Comparison of ENCODE assay signal across 9 cellular contexts in the genomic region with DNA sequence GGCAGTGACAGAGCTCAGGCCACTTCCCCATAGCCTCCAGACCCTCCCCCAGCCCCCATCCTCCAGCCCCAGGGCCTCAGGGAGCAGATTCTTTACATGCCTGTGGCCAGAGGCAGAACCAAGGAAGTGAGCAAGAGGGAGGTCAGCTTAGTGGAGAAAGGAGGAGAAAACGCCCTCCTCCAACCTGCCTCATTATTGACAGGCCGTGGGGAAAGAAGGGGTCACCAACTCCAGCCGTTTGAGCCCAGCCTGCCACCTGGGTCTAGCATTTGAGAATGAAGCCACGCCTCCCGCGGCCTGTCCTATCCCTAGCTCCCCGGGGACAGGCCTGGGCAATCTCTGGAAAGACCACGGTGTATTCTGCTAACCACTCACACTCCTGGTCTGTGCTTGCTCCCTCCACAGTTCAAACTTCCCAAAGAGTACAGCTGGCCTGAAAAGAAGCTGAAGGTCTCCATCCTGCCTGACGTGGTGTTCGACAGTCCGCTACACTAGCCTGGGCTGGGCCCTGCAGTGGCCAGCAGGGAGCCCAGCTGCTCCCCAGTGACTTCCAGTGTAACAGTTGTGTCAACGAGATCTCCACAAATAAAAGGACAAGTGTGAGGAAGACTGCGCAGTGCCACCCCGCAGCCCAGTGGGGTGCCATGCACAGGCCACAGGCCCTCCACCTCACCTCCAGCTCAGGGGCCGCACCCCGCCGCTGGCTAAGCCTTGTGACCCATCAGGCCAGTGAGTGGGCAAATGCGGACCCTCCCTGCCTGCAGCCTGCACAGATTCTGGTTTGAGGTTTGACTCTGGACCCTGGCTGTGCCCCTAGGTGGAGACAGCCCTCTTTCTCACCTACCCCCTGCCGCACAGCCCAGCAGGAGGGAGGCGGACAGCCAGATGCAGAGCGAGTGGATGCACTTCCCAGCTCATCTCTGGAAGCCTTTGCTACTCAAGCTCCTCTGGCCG. TPM values are rescaled to one million over a fixed set of nuclear protein-coding genes. Genes with fewer than 3 reads are reported as not detected.
A peak's percentile ranks its signal among the peaks of the same experiment; 100 is the strongest.
DNase-seq lines count a peak whose midpoint lies in the region; ATAC-seq, FAIRE-seq and TF ChIP-seq lines count a peak whose summit lies in the region.
"Had no signal": no experiment of that assay in that cellular context is flagged by ENCODE, and none has a peak within 500 bp of the region (broad histone marks: within the 10 kb centered on the region; RNA-seq: fewer than 3 reads in every experiment).

No MANE protein-coding gene starts in this region.

- no peak overlapping the region for H3K9ac ChIP-seq in muscle layer of colon (ENCODE audit: low read length)

- peak overlapping the region; percentile 99 for H3K27ac ChIP-seq in AG04450 (ENCODE audit: low read depth, low read length)
- peak overlapping the region; percentile 95 for H3K27ac ChIP-seq in muscle layer of colon (ENCODE audit: low read depth, low read length)

- POLR2A ChIA-PET in AG04450 (lab: Yijun Ruan, JAX): interaction anchor here (0.6 to 1.7 kb wide), 12 partner anchors 9 to 478 kb away, joined by 3 to 11 read pairs (median 4); a partner anchor contains a TSS

- ATAC-seq in GM18858 (IDR thresholded peaks at IDR 0.05; ENCODE audit: unreplicated experiment): no peak

- TF ChIP-seq CTCF in AG04450 (IDR thresholded peaks at IDR 0.05; ENCODE audit: low read depth, low read length): no peak

- FAIRE-seq in frontal cortex (lab: Jason Lieb, UNC): no peak

- H3K9me3 ChIP-seq in AG04450 (ENCODE audit: control insufficient read depth, insufficient read depth, low read length) (no peaks in the 10 kb centered on the region; the same call in 1 of the 2 replicates), MG63 (no peaks in the 10 kb centered on the region), muscle layer of colon (ENCODE audit: low read length) (no peaks in the 10 kb centered on the region)

- H3K4me1 ChIP-seq in muscle layer of colon (ENCODE audit: insufficient read depth, low read length): peaks cover 95% of the 10 kb centered on the region

- H3K36me3 ChIP-seq in MG63 (peaks cover 9% of the 10 kb centered on the region), muscle layer of colon (ENCODE audit: insufficient read depth, low read length) (no peaks in the 10 kb centered on the region)

- H3K27me3 ChIP-seq in AG04450 (ENCODE audit: control insufficient read depth, insufficient read depth, low read length): no peaks in the 10 kb centered on the region
- H3K27me3 ChIP-seq in MG63: no peaks in the 10 kb centered on the region
- no peaks in the 10 kb centered on the region for H3K27me3 ChIP-seq in muscle layer of colon (ENCODE audit: control insufficient read depth in 1 of 2, insufficient read depth in 2 of 2, low read length in 2 of 2)

- peak; percentile 74 for DNase-seq in AG04450 (ENCODE audit: low read depth, low spot score)
- peak; percentile 88 for DNase-seq in MG63
- DNase-seq in dermis blood vessel endothelial cell: peak; percentile 37
- no peak for DNase-seq in frontal cortex (ENCODE audit: low spot score in 2 of 2)
- DNase-seq in activated CD4-positive, alpha-beta T cell treated with anti-CD3 and anti-CD28 coated beads, Interleukin-2, amount 50 U/mL, for 48 hours: no peak
- DNase-seq in inferior parietal cortex (ENCODE audit: extremely low spot score): no peak
- DNase-seq: GDM1 had no signal

- H3K4me3 ChIP-seq in AG04450 (ENCODE audit: low read depth, low read length): no peak overlapping the region
- H3K4me3 ChIP-seq in MG63: no peak overlapping the region
- no peak overlapping the region for H3K4me3 ChIP-seq in muscle layer of colon (ENCODE audit: low read depth in 1 of 2, low read length in 2 of 2)

- CTCF ChIA-PET in AG04450 (lab: Charles Lee): interaction anchor here (1.1 to 1.2 kb wide), 2 partner anchors 126 to 272 kb away, joined by 3 to 5 read pairs; a partner anchor contains a TSS

RNA-seq across cellular contexts. Expression of a gene that starts 14.3 kb away (rescaled TPM):
- 66.8 and 80.9 TPM in 2 replicates for polyA plus RNA-seq in AG04450 (2011; rRNA removed)
- polyA minus RNA-seq in AG04450 (2011; rRNA and poly(A)+ RNA removed): 52.9 and 60.1 TPM in 2 replicates
- total RNA-seq in MG63 (2014; rRNA removed; shearing (Covaris generic); ENCODE audit: low replicate concordance): 27.8 and 40.9 TPM in 2 replicates
- 65.7 and 124 TPM in 2 replicates for total RNA-seq in dermis blood vessel endothelial cell
- total RNA-seq in frontal cortex: 30.2 TPM

Comparison
In these comparisons a context has a peak if more than half of its experiments do, and no peak if none do; other contexts are left out.
1. DNase-seq: peak in AG04450 (single experiment), MG63 (single experiment) and dermis blood vessel endothelial cell (single experiment); none in frontal cortex (0 of 2), activated CD4-positive, alpha-beta T cell treated with anti-CD3 and anti-CD28 coated beads, Interleukin-2, amount 50 U/mL, for 48 hours (0 of 2) and inferior parietal cortex (single experiment).